18 cellular contexts compared by ENCODE assay signal in the genomic region with DNA sequence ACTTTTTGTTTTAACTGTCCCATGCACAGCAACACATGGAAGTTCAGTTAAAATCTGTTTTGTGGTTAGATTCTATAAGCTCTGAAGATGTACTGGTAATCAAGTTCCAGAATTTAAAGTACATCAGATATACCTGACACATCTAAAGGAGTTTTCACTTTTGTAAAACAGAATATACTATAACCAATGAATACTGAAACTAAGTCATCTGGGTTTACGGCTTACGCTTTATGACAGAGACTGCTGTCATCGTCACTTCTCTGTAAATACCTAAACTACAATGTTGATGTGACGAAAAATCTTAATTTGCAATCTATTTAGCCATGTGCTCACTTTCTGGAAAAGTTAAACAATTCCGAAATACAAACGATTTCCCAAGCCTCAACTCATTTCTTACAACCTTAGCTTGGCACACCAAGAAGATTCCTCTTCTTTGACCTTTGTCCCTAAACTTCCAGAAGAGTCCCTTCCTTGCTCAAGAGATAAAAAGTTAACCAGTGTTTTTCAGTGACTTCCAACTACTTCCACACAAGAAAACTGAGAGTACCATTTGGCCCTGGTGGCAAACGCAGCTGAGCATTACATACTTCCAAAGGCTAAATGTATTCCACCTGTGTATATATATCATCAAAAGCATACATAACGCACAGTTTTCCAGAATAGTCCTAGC. TPM values are rescaled to one million over a fixed set of nuclear protein-coding genes. Genes with fewer than 3 reads are reported as not detected.
"Had no signal": no experiment of that assay in that cellular context is flagged by ENCODE, and none has a peak within 500 bp of the region (broad histone marks: within the 10 kb centered on the region; RNA-seq: fewer than 3 reads in every experiment).

No MANE protein-coding gene starts in this region.

- H3K27me3 ChIP-seq: gastrocnemius medialis, heart left ventricle, pancreas, tibial artery had no signal

- H3K4me1 ChIP-seq: pancreas had no signal

- H3K27ac ChIP-seq: gastrocnemius medialis, heart left ventricle, pancreas, tibial artery, VCaP had no signal

- H3K9me3 ChIP-seq: gastrocnemius medialis, heart left ventricle, pancreas, tibial artery had no signal

- FAIRE-seq: pancreas had no signal

- H3K9me3 Mint-ChIP-seq: activated naive CD4-positive, alpha-beta T cell treated with anti-CD3 and anti-CD28 coated beads, Interleukin-2, amount 50 U/mL, for 72 hours; naive thymus-derived CD8-positive, alpha-beta T cell had no signal

- H3K27ac Mint-ChIP-seq: activated naive CD4-positive, alpha-beta T cell treated with anti-CD3 and anti-CD28 coated beads, Interleukin-2, amount 50 U/mL, for 72 hours; naive thymus-derived CD8-positive, alpha-beta T cell; T-helper 17 cell had no signal

- H3K4me3 Mint-ChIP-seq: naive thymus-derived CD8-positive, alpha-beta T cell; T-helper 17 cell had no signal

- H3K4me3 ChIP-seq: gastrocnemius medialis, heart left ventricle, pancreas, tibial artery had no signal

- H3K27me3 Mint-ChIP-seq: naive thymus-derived CD8-positive, alpha-beta T cell; T-helper 17 cell had no signal

- DNase-seq: activated CD4-positive, alpha-beta T cell treated with anti-CD3 and anti-CD28 coated beads for 1 hour; activated CD4-positive, alpha-beta T cell treated with anti-CD3 and anti-CD28 coated beads, Interleukin-2, amount 50 U/mL, for 48 hours; activated gamma-delta T cell; activated T-cell treated with anti-CD3 and anti-CD28 coated beads, Interleukin-2, amount 50 U/mL, for 1 hour; amniotic stem cell; effector CD4-positive, alpha-beta T cell; gastrocnemius medialis; heart left ventricle; kidney glomerular epithelial cell; mesenchymal stem cell; naive thymus-derived CD8-positive, alpha-beta T cell; pancreas; stimulated activated naive CD4-positive, alpha-beta T cell treated with Interleukin-2 at 50 U/mL for 16 hours; substantia nigra; T-helper 17 cell; tibial artery had no signal

- H3K36me3 ChIP-seq: pancreas had no signal

- ATAC-seq: gastrocnemius medialis; heart left ventricle; naive thymus-derived CD8-positive, alpha-beta T cell; pancreas; T-helper 17 cell had no signal

RNA-seq across cellular contexts. Expression of gene NEK10, which starts 56.8 kb away (rescaled TPM):
- polyA plus RNA-seq: naive thymus-derived CD8-positive, alpha-beta T cell had no signal
